In genomic region chr15:76565366-76565765, GRCh38 we compare ENCODE assay signal across 17 cellular contexts.
DNase-seq lines count a peak whose midpoint lies in the region; ATAC-seq, FAIRE-seq and TF ChIP-seq lines count a peak whose summit lies in the region.
"Had no signal": no experiment of that assay in that cellular context is flagged by ENCODE, and none has a peak within 500 bp of the region (broad histone marks: within the 10 kb centered on the region; RNA-seq: fewer than 3 reads in every experiment).

No MANE protein-coding gene starts in this region.

- intact Hi-C loops in cardiac septum (cut with DNase I) = no loop called here
- intact Hi-C loops in uterus (cut with DNase I; ENCODE audit: low total_unique reads) = no loop called here

- H3K36me3 ChIP-seq in uterus = no peaks in the 10 kb centered on the region

- no peak for TF ChIP-seq CTCF in AG10803 (conservative IDR thresholded peaks at IDR 0.05; ENCODE audit: low read length)
- TF ChIP-seq CTCF in uterus (IDR thresholded peaks at IDR 0.05) = no peak

- H3K4me1 Mint-ChIP-seq in memory B cell = peaks cover 23% of the 10 kb centered on the region

- ATAC-seq in memory B cell (ENCODE audit: low read depth) (peak; percentile 41), GM18519 (IDR thresholded peaks at IDR 0.05; ENCODE audit: low FRiP score, unreplicated experiment) (no peak)
- ATAC-seq: Panc1, Right ventricle myocardium inferior had no signal

- H3K27me3 Mint-ChIP-seq in memory B cell = no peaks in the 10 kb centered on the region
- H3K27me3 Mint-ChIP-seq: IgD-negative memory B cell had no signal

- no peak for FAIRE-seq in RCC 7860 (lab: Jason Lieb, UNC)

- no peak overlapping the region for H3K27ac ChIP-seq in uterus
- H3K27ac ChIP-seq: C4-2B had no signal

- TF ChIP-seq POLR2A in uterus (IDR thresholded peaks at IDR 0.05) = no peak

- H3K36me3 Mint-ChIP-seq in memory B cell = peaks cover 27% of the 10 kb centered on the region

- H3K4me3 ChIP-seq in AG10803 (ENCODE audit: low read length) (no peak overlapping the region), uterus (no peak overlapping the region)

- H3K9me3 Mint-ChIP-seq in memory B cell = peaks cover 6% of the 10 kb centered on the region

- no peak overlapping the region for H3K4me3 Mint-ChIP-seq in memory B cell
- H3K4me3 Mint-ChIP-seq: IgD-negative memory B cell had no signal

- DNase-seq in AG10803 (ENCODE audit: low read depth) = peak; percentile 5
- DNase-seq in LHCN-M2 (ENCODE audit: low read depth) = peak; percentile 23
- peak; percentile 23 for DNase-seq in amniotic epithelial cell (ENCODE audit: low read depth)
- DNase-seq in memory B cell (ENCODE audit: low spot score in 2 of 2) = no peak
- no peak for DNase-seq in cardiac septum (ENCODE audit: low spot score)
- no peak for DNase-seq in uterus
- DNase-seq in RCC 7860 (ENCODE audit: low spot score) = no peak
- DNase-seq: HCEC 1CT, Kasumi-1, NCI-H1417, NCI-H1930, NCI-H510A had no signal

- H3K27ac Mint-ChIP-seq in memory B cell = peak overlapping the region; percentile 48

- no peaks in the 10 kb centered on the region for H3K4me1 ChIP-seq in uterus

- H3K9me3 ChIP-seq in uterus = peaks cover 0 to 6% of the 10 kb centered on the region in 2 donors

- H3K27me3 ChIP-seq in uterus = no peaks in the 10 kb centered on the region

Comparison
In these comparisons a context has a peak if more than half of its experiments do, and no peak if none do; other contexts are left out.
1. DNase-seq: peak in AG10803 (single experiment), LHCN-M2 (single experiment) and amniotic epithelial cell (single experiment); none in memory B cell (0 of 2), cardiac septum (single experiment), uterus (0 of 2) and RCC 7860 (single experiment).